ENCODE assay signal across 8 cellular contexts in genomic region chr12:77724367-77724957, GRCh38.
DNase-seq lines count a peak whose midpoint lies in the region; ATAC-seq and TF ChIP-seq lines count a peak whose summit lies in the region.

No MANE protein-coding gene starts in this region.

- peak; percentile 46 for DNase-seq in A172 (ENCODE audit: low spot score)
- DNase-seq in RKO (ENCODE audit: low spot score): peak; percentile 74
- peak in 1 of 2 donors; percentile 43 for DNase-seq in foreskin keratinocyte
- no peak for DNase-seq in sciatic nerve (ENCODE audit: low spot score)

- intact Hi-C loops in sciatic nerve (cut with DNase I): no loop called here

- no peaks in the 10 kb centered on the region for H3K4me1 ChIP-seq in foreskin keratinocyte

- peak; percentile 82 for ATAC-seq in GM18867 (IDR thresholded peaks at IDR 0.05; ENCODE audit: unreplicated experiment)
- peak; percentile 73 for ATAC-seq in foreskin keratinocyte
- peak; percentile 58 for ATAC-seq in sciatic nerve
- no peak for ATAC-seq in GM21619 (IDR thresholded peaks at IDR 0.05; ENCODE audit: unreplicated experiment)
- no peak for ATAC-seq in HG02571 (IDR thresholded peaks at IDR 0.05; ENCODE audit: unreplicated experiment)

- TF ChIP-seq CTCF in LNCAP (IDR thresholded peaks at IDR 0.05): peak; percentile 89
- peak; percentile 83 for TF ChIP-seq CTCF in foreskin keratinocyte (conservative IDR thresholded peaks at IDR 0.05)

- peaks cover 11% of the 10 kb centered on the region for H3K27me3 ChIP-seq in foreskin keratinocyte

- H3K27ac ChIP-seq in foreskin keratinocyte: no peak overlapping the region

Comparison
In these comparisons a context has a peak if more than half of its experiments do, and no peak if none do; other contexts are left out.
1. ATAC-seq: peak in GM18867 (single experiment), foreskin keratinocyte (single experiment) and sciatic nerve (single experiment); none in GM21619 (single experiment) and HG02571 (single experiment).